ENCODE assay signal across 9 cellular contexts in genomic region chr7:85554294-85554877, GRCh38.
A peak's percentile ranks its signal among the peaks of the same experiment; 100 is the strongest.
DNase-seq lines count a peak whose midpoint lies in the region; ATAC-seq, FAIRE-seq and TF ChIP-seq lines count a peak whose summit lies in the region.
"Had no signal": no experiment of that assay in that cellular context is flagged by ENCODE, and none has a peak within 500 bp of the region (broad histone marks: within the 10 kb centered on the region; RNA-seq: fewer than 3 reads in every experiment).

No MANE protein-coding gene starts in this region.

- DNase-seq in NCI-H2107 treated with DMSO at 0.1 percent for 48 hours (lab: John Stamatoyannopoulos, UW; ENCODE audit: unreplicated experiment), result peak; percentile 50
- DNase-seq in NCI-H2107 (lab: John Stamatoyannopoulos, UW), result no peak
- DNase-seq in OCI-LY7 (ENCODE audit: low spot score), result peak; percentile 61
- no peak for DNase-seq in H1 (ENCODE audit: low read depth in 1 of 2, low spot score in 2 of 2)
- DNase-seq in stimulated activated CD4-positive, alpha-beta T cell treated with anti-CD3 and anti-CD28 coated beads, Interleukin-4, amount 100 ng/mL, for 24 hours, result no peak

- H4K20me1 ChIP-seq in OCI-LY7 (ENCODE audit: insufficient read depth, low read length), result no peaks in the 10 kb centered on the region
- H4K20me1 ChIP-seq in H1 (replicated peaks in 1 of 2; ENCODE audit: control insufficient read depth in 1 of 2, insufficient read depth in 2 of 2, low read length in 2 of 2), result no peaks in the 10 kb centered on the region
- H4K20me1 ChIP-seq: BLaER1 treated with 17β-estradiol and CSF1 and Interleukin-3, amounts not matched to agents 10 nM and 100 nM had no signal

- no peak overlapping the region for H2BK20ac ChIP-seq in H1 (ENCODE audit: low read length)

- no peaks in the 10 kb centered on the region for H3K9me2 ChIP-seq in OCI-LY7 (ENCODE audit: insufficient read depth, low read length)

- no peak overlapping the region for H2BK5ac ChIP-seq in H1 (ENCODE audit: low read depth, low read length)

- FAIRE-seq in H1 (lab: Jason Lieb, UNC), result peak; percentile 66

- H4K5ac ChIP-seq in H1 (ENCODE audit: insufficient read length, low read depth, low read length), result no peak overlapping the region

- H2AFZ ChIP-seq in OCI-LY7 (ENCODE audit: low read length) (no peak overlapping the region), H1 (ENCODE audit: low read length) (no peak overlapping the region)

- H3K36me3 ChIP-seq in OCI-LY7 (ENCODE audit: insufficient read depth, low read length) (no peaks in the 10 kb centered on the region), H1 (ENCODE audit: control insufficient read depth in 2 of 4, insufficient read depth in 4 of 4, low read length in 3 of 4) (no peaks in the 10 kb centered on the region)
- H3K36me3 ChIP-seq: BLaER1 treated with 17β-estradiol and CSF1 and Interleukin-3, amounts not matched to agents 10 nM and 100 nM had no signal

- H3K4ac ChIP-seq in H1 (replicated peaks; ENCODE audit: insufficient read length, low read depth, low read length), result no peak overlapping the region

- TF ChIP-seq RAD21 in Ishikawa (IDR thresholded peaks at IDR 0.05; ENCODE audit: low read depth) (peak; percentile 73), H1 (IDR thresholded peaks at IDR 0.05 in 1 of 2, conservative IDR thresholded peaks at IDR 0.05 in 1 of 2; ENCODE audit: low read depth in 2 of 2, low read length in 2 of 2) (peak; percentile 76 to 78)

- POLR2A ChIA-PET in OCI-LY7 (lab: Charles Lee) (no interaction called here), H1 (lab: Charles Lee; ENCODE audit: partially characterized antibody) (no interaction called here)

- no peak overlapping the region for H3K9ac ChIP-seq in H1 (replicated peaks in 1 of 4; ENCODE audit: extremely low read depth in 1 of 4, low read depth in 3 of 4, low read length in 3 of 4)
- H3K9ac ChIP-seq: BLaER1 treated with 17β-estradiol and CSF1 and Interleukin-3, amounts not matched to agents 10 nM and 100 nM had no signal

- no peak overlapping the region for H2BK120ac ChIP-seq in H1 (replicated peaks; ENCODE audit: low read depth, low read length)

- peak; percentile 85 for ATAC-seq in GM21619 (IDR thresholded peaks at IDR 0.05; ENCODE audit: unreplicated experiment)

- H3K56ac ChIP-seq in H1 (replicated peaks; ENCODE audit: insufficient read length, low read depth, low read length), result no peak overlapping the region

- peaks cover 14% of the 10 kb centered on the region for H3K9me3 Mint-ChIP-seq in nephron

- H3K9me3 ChIP-seq in OCI-LY7 (ENCODE audit: low read length), result no peaks in the 10 kb centered on the region
- H3K9me3 ChIP-seq in H1 (ENCODE audit: insufficient read depth in 2 of 2, low read depth in 1 of 2, low read length in 1 of 2), result no peaks in the 10 kb centered on the region
- H3K9me3 ChIP-seq: BLaER1 treated with 17β-estradiol and CSF1 and Interleukin-3, amounts not matched to agents 10 nM and 100 nM had no signal

- H3K4me3 ChIP-seq in OCI-LY7 (ENCODE audit: low read depth, low read length, poor library complexity, severe bottlenecking) (no peak overlapping the region), H1 (ENCODE audit: extremely low read depth in 1 of 4, insufficient read depth in 2 of 4, low read depth in 3 of 4, low read length in 4 of 4) (no peak overlapping the region)
- H3K4me3 ChIP-seq: BLaER1 treated with 17β-estradiol and CSF1 and Interleukin-3, amounts not matched to agents 10 nM and 100 nM had no signal

- no peak overlapping the region for H4K8ac ChIP-seq in H1 (ENCODE audit: extremely low read depth, insufficient read depth, low read length)

- CTCF ChIA-PET in OCI-LY7 (lab: Charles Lee; ENCODE audit: unreplicated experiment) (no interaction called here), H1 (lab: Charles Lee; ENCODE audit: partially characterized antibody) (interaction anchor here (0.5 to 5.2 kb wide), 23 partner anchors 9 to 582 kb away, joined by 3 to 48 read pairs (median 4); no protein-coding TSS in a partner anchor)

- TF ChIP-seq EP300 in Ishikawa (IDR thresholded peaks at IDR 0.05; ENCODE audit: borderline replicate concordance), result no peak
- no peak for TF ChIP-seq EP300 in H1 (IDR thresholded peaks at IDR 0.05; ENCODE audit: borderline replicate concordance in 1 of 2, low read depth in 2 of 2, low read length in 2 of 2)

- TF ChIP-seq POLR2A in H1 (IDR thresholded peaks at IDR 0.05; ENCODE audit: control extremely low read depth in 1 of 2, low read depth in 2 of 2, low read length in 2 of 2), result no peak

- H3K18ac ChIP-seq in H1 (ENCODE audit: extremely low read depth, low read length), result no peak overlapping the region

- peaks cover 3% of the 10 kb centered on the region for H3K27me3 Mint-ChIP-seq in nephron (ENCODE audit: low read depth)

- no peaks in the 10 kb centered on the region for H3K36me3 Mint-ChIP-seq in nephron (ENCODE audit: low read depth)

- H2BK15ac ChIP-seq in H1 (ENCODE audit: low read length), result no peak overlapping the region

- TF ChIP-seq CTCF in OCI-LY7 (conservative IDR thresholded peaks at IDR 0.05; ENCODE audit: low read length), result peak; percentile 87
- peak in 2 of 3 experiments; percentile 52 to 59; a peak in 3 of 4 replicates for TF ChIP-seq CTCF in H1 (IDR thresholded peaks at IDR 0.05; ENCODE audit: control extremely low read depth in 1 of 3, insufficient read depth in 1 of 3, low read depth in 1 of 3, low read length in 3 of 3)
- peak; percentile 72 to 79 (median 72) for TF ChIP-seq CTCF in nephron (IDR thresholded peaks at IDR 0.05; ENCODE audit: unreplicated experiment in 3 of 3)

- H3K23ac ChIP-seq in H1 (ENCODE audit: insufficient read length), result no peak overlapping the region

- H3K4me1 Mint-ChIP-seq in nephron, result peaks cover 7% of the 10 kb centered on the region

- H3K4me2 ChIP-seq in OCI-LY7 (ENCODE audit: low read length) (no peak overlapping the region), H1 (ENCODE audit: insufficient read depth in 1 of 2, low read depth in 2 of 2, low read length in 2 of 2) (no peak overlapping the region)
- H3K4me2 ChIP-seq: BLaER1 treated with 17β-estradiol and CSF1 and Interleukin-3, amounts not matched to agents 10 nM and 100 nM had no signal

- no peaks in the 10 kb centered on the region for H3K79me2 ChIP-seq in OCI-LY7 (ENCODE audit: insufficient read depth, low read depth, low read length)
- no peaks in the 10 kb centered on the region for H3K79me2 ChIP-seq in H1 (ENCODE audit: control insufficient read depth in 1 of 2, insufficient read depth in 2 of 2, low read length in 2 of 2)

- no TSS peak for BruUV-seq in OCI-LY7 (replicated peaks; lab: Mats Ljungman, UMichigan)

- no peaks in the 10 kb centered on the region for H3K23me2 ChIP-seq in H1 (ENCODE audit: low read depth, low read length)

- H4K91ac ChIP-seq in H1 (replicated peaks; ENCODE audit: insufficient read length, low read length), result no peak overlapping the region

- intact Hi-C loops in OCI-LY7 (cut with micrococcal nuclease; ENCODE audit: unreplicated experiment), result loop anchor here (2.0 kb wide), 1 partner anchor 514 kb away; no protein-coding TSS in a partner anchor

- H3K27ac Mint-ChIP-seq in nephron, result peak overlapping the region; percentile 14 to 42 (median 25)

- no peaks in the 10 kb centered on the region for H3K27me3 ChIP-seq in H1 (replicated peaks in 1 of 4; ENCODE audit: control insufficient read depth in 3 of 4, extremely low read depth in 1 of 4, insufficient read depth in 3 of 4, low read length in 3 of 4)
- H3K27me3 ChIP-seq: BLaER1 treated with 17β-estradiol and CSF1 and Interleukin-3, amounts not matched to agents 10 nM and 100 nM had no signal

- H2AK5ac ChIP-seq in H1 (ENCODE audit: low read depth, low read length), result no peak overlapping the region

- no peak overlapping the region for H3K14ac ChIP-seq in H1 (ENCODE audit: insufficient read length)

- no peaks in the 10 kb centered on the region for H3K79me1 ChIP-seq in H1 (ENCODE audit: low read depth, low read length)

- H2BK12ac ChIP-seq in H1 (ENCODE audit: low read depth, low read length), result no peak overlapping the region

- H3K4me1 ChIP-seq in OCI-LY7 (ENCODE audit: insufficient read depth, low read length, poor library complexity, severe bottlenecking) (no peaks in the 10 kb centered on the region), H1 (replicated peaks in 1 of 4; ENCODE audit: control insufficient read depth in 3 of 4, insufficient read depth in 4 of 4, low read length in 3 of 4) (no peaks in the 10 kb centered on the region)

- no peak overlapping the region for H3K27ac ChIP-seq in OCI-LY7 (ENCODE audit: low read depth, low read length, poor library complexity, severe bottlenecking)
- no peak overlapping the region for H3K27ac ChIP-seq in H1 (ENCODE audit: low read depth, low read length)
- H3K27ac ChIP-seq: BLaER1 treated with 17β-estradiol and CSF1 and Interleukin-3, amounts not matched to agents 10 nM and 100 nM had no signal

- 14% methylated on average over 1 of the region's 1 CpG; no CpG with 5 or more reads in 1 of the 2 experiments for WGBS in H1 (ENCODE audit: extremely low coverage in 1 of 2, insufficient coverage in 1 of 2, insufficient read length in 1 of 2, insufficient replicate concordance in 2 of 2, low coverage in 1 of 2, low lambda C conversion rate in 2 of 2, missing lambda C conversion rate in 1 of 2), 2 experiments

- no peak overlapping the region for H3K4me3 Mint-ChIP-seq in nephron

TF ChIP-seq in Ishikawa, 13 proteins besides CTCF, POLR2A, EP300 and RAD21 (continues in another document):
- TF ChIP-seq USF1 (IDR thresholded peaks at IDR 0.05), result no peak
- no peak for TF ChIP-seq FOXM1 (IDR thresholded peaks at IDR 0.05; ENCODE audit: borderline replicate concordance, low read depth)
- TF ChIP-seq NFIC (IDR thresholded peaks at IDR 0.05), result no peak
- no peak for TF ChIP-seq TEAD4 (IDR thresholded peaks at IDR 0.05)
- no peak for TF ChIP-seq TAF1 (IDR thresholded peaks at IDR 0.05; ENCODE audit: low read depth)
- no peak for TF ChIP-seq EGR1 (IDR thresholded peaks at IDR 0.05)

TF ChIP-seq in H1, 55 proteins besides CTCF, POLR2A, EP300 and RAD21:
- TF ChIP-seq FOSL1 (IDR thresholded peaks at IDR 0.05; ENCODE audit: insufficient read depth, low read depth, low read length), result no peak
- no peak for TF ChIP-seq TCF12 (IDR thresholded peaks at IDR 0.05; ENCODE audit: low read depth, low read length)
- no peak for TF ChIP-seq POLR2AphosphoS5 (IDR thresholded peaks at IDR 0.05; ENCODE audit: low read depth, low read length)

Comparison
In these comparisons a context has a peak if more than half of its experiments do, and no peak if none do; other contexts are left out.
1. DNase-seq: peak in NCI-H2107 treated with DMSO at 0.1 percent for 48 hours (single experiment) and OCI-LY7 (single experiment); none in NCI-H2107 (single experiment), H1 (0 of 2) and stimulated activated CD4-positive, alpha-beta T cell treated with anti-CD3 and anti-CD28 coated beads, Interleukin-4, amount 100 ng/mL, for 24 hours (single experiment).
2. Peak in every context shown above with its lines, with median percentiles within 50 percentile points of each other: CTCF ChIP-seq.